ENCODE assay signal across 1 cellular context in genomic region chr2:233466991-233467603, GRCh38.
TF ChIP-seq lines count a peak whose summit lies in the region.

No MANE protein-coding gene starts in this region.

TF ChIP-seq in H1, 55 proteins besides CTCF, POLR2A, EP300 and RAD21:
- TF ChIP-seq CBX8 (IDR thresholded peaks at IDR 0.05; ENCODE audit: borderline replicate concordance, low read depth, low read length) (no peak), TCF12 (IDR thresholded peaks at IDR 0.05; ENCODE audit: low read depth, low read length) (no peak), CBX5 (IDR thresholded peaks at IDR 0.05; ENCODE audit: low read depth, low read length) (no peak), ASH2L (IDR thresholded peaks at IDR 0.05; ENCODE audit: low read length) (no peak)
- TF ChIP-seq, protein P1, sequence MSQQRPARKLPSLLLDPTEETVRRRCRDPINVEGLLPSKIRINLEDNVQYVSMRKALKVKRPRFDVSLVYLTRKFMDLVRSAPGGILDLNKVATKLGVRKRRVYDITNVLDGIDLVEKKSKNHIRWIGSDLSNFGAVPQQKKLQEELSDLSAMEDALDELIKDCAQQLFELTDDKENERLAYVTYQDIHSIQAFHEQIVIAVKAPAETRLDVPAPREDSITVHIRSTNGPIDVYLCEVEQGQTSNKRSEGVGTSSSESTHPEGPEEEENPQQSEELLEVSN (IDR thresholded peaks at IDR 0.05) = no peak
TF ChIP-seq in H1: peak in this region for 0.
